In the genomic region with DNA sequence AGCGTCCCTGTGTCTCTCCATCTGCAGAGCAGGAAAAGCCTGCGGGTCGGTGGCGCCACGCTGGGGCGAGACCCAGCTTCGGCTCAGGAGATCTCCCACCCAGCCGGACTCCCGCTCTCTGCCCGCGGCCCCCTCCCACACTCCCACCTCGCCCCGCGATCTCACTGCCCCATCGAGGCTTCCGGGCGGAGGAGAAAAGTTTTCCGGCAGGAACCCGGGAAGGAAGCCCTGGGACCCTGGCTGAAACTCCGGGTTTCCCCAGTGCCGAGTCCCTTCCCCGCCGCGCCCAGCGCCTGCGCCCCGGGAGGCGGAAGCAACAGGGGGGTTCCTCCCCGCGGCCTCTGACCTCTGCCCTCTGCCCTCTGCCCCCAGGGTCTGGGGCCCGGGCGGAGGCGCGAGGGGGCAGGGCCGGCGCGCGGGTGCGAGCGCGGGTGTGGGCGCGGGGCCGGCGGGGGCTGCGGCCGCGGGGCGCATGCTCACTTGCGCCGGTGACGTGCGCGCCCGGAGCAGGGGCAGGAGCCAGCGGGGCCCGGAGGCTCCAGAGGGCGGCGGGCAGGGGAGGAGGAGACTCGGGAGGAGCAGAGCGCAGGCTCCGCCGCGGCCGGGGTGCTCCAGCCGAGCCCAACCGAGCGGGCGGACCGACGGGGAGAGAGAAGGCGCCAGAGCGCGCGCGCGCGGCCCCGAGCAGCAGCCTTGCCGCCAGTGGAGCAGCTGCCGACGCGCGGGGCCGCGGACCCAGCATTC, we compare ENCODE assay signal across 8 cellular contexts. TPM values are rescaled to one million over a fixed set of nuclear protein-coding genes. Genes with fewer than 3 reads are reported as not detected.
DNase-seq lines count a peak whose midpoint lies in the region; ATAC-seq lines count a peak whose summit lies in the region.

A gene (plus strand): TSS at position 541 of the 744 bp plus-strand sequence. CDS start 379 bp downstream, outside the sequence.

- peaks cover 17% of the 10 kb centered on the region for H3K79me1 ChIP-seq in mesenchymal stem cell (replicated peaks; ENCODE audit: low read length, poor library complexity, severe bottlenecking)

- H3K4me2 ChIP-seq in mesenchymal stem cell (ENCODE audit: low read length, poor library complexity, severe bottlenecking) = peak within 1 kb of the TSS; percentile 75

- H2AK5ac ChIP-seq in mesenchymal stem cell (ENCODE audit: low read length, severe bottlenecking) = peak within 1 kb of the TSS; percentile 11

- DNase-seq in CD1c-positive myeloid dendritic cell (ENCODE audit: extremely low spot score) = peak; percentile 92
- DNase-seq in NOMO-1 treated with DMSO at 0.1 percent for 48 hours (lab: John Stamatoyannopoulos, UW; ENCODE audit: unreplicated experiment) = peak; percentile 78
- peak; percentile 51 to 66 (median 58) for DNase-seq in activated CD8-positive, alpha-beta memory T cell treated with anti-CD3 and anti-CD28 coated beads for 48 hours (ENCODE audit: low read depth in 2 of 3, low spot score in 2 of 3)
- DNase-seq in effector memory CD8-positive, alpha-beta T cell = peak; percentile 61 to 74 (median 71)
- DNase-seq in mesenchymal stem cell = peak; percentile 92
- DNase-seq in stimulated activated CD8-positive, alpha-beta memory T cell treated with anti-CD3 and anti-CD28 coated beads, Interleukin-12 subunit alpha, Interleukin-12 subunit beta, amount 100 ng/mL, for 1 hour (ENCODE audit: low read depth) = peak; percentile 52

- H2BK120ac ChIP-seq in mesenchymal stem cell (ENCODE audit: low read depth, low read length) = peak within 1 kb of the TSS; percentile 95

- H3K4ac ChIP-seq in mesenchymal stem cell (ENCODE audit: low read depth in 1 of 2, low read length in 2 of 2) = peak within 1 kb of the TSS; percentile 86 to 90

- peak within 1 kb of the TSS; percentile 88 for H3K9ac ChIP-seq in mesenchymal stem cell (ENCODE audit: low read length)

- H2BK12ac ChIP-seq in mesenchymal stem cell (ENCODE audit: low read length in 2 of 2) = peak within 1 kb of the TSS in 1 of 2 experiments; percentile 34

- H3K4me3 Mint-ChIP-seq in effector memory CD8-positive, alpha-beta T cell = peak within 1 kb of the TSS; percentile 92 to 95

- H3K27ac Mint-ChIP-seq in effector memory CD8-positive, alpha-beta T cell = peak within 1 kb of the TSS; percentile 87 to 94

- H3K27ac ChIP-seq in mesenchymal stem cell (ENCODE audit: low read length, poor library complexity, severe bottlenecking) = no peak within 1 kb of the TSS

- H3K9me3 ChIP-seq in mesenchymal stem cell (ENCODE audit: control insufficient read depth, low read length) = no peaks in the 10 kb centered on the region

- no peak within 1 kb of the TSS for H3K14ac ChIP-seq in mesenchymal stem cell (ENCODE audit: low read length in 2 of 2)

- peaks cover 15% of the 10 kb centered on the region for H3K36me3 Mint-ChIP-seq in effector memory CD8-positive, alpha-beta T cell (ENCODE audit: insufficient read depth)

- H3K36me3 ChIP-seq in mesenchymal stem cell (ENCODE audit: control insufficient read depth in 1 of 2, insufficient read depth in 2 of 2, low read depth in 1 of 2, low read length in 2 of 2) = peaks cover 0 to 3% of the 10 kb centered on the region in 2 experiments

- peak within 1 kb of the TSS; percentile 73 to 84 for H3K18ac ChIP-seq in mesenchymal stem cell (ENCODE audit: low read depth in 1 of 2, low read length in 2 of 2)

- peaks cover 19% of the 10 kb centered on the region for H3K4me1 ChIP-seq in mesenchymal stem cell (ENCODE audit: control insufficient read depth, insufficient read depth, low read depth, low read length)

- H2BK5ac ChIP-seq in mesenchymal stem cell (ENCODE audit: low read depth, low read length, poor library complexity, severe bottlenecking) = peak within 1 kb of the TSS; percentile 33

- H4K91ac ChIP-seq in mesenchymal stem cell (ENCODE audit: low read length) = peak within 1 kb of the TSS; percentile 43

- peak within 1 kb of the TSS in 1 of 2 experiments; percentile 50 for H3K23ac ChIP-seq in mesenchymal stem cell (ENCODE audit: low read length in 2 of 2)

- H3K4me3 ChIP-seq in mesenchymal stem cell (ENCODE audit: insufficient read depth in 1 of 2, low read depth in 1 of 2, low read length in 2 of 2) = peak within 1 kb of the TSS; percentile 81 to 87

- H2AFZ ChIP-seq in mesenchymal stem cell (ENCODE audit: low read depth, low read length) = peak within 1 kb of the TSS; percentile 92

- H4K8ac ChIP-seq in mesenchymal stem cell (ENCODE audit: low read length) = peak within 1 kb of the TSS; percentile 47

- 1% methylated on average over 59 of the region's 86 CpGs for WGBS in mesenchymal stem cell

- no peaks in the 10 kb centered on the region for H3K9me3 Mint-ChIP-seq in effector memory CD8-positive, alpha-beta T cell

- H3K27me3 ChIP-seq in mesenchymal stem cell (ENCODE audit: control insufficient read depth in 1 of 2, insufficient read depth in 1 of 2, low read length in 2 of 2) = peaks cover 0 to under 1% of the 10 kb centered on the region in 2 experiments

- no peaks in the 10 kb centered on the region for H3K27me3 Mint-ChIP-seq in effector memory CD8-positive, alpha-beta T cell

- H3K4me1 Mint-ChIP-seq in effector memory CD8-positive, alpha-beta T cell (ENCODE audit: low read depth in 2 of 2) = peaks cover 42 to 44% of the 10 kb centered on the region in 2 donors

- peak within 1 kb of the TSS; percentile 55 for H2BK15ac ChIP-seq in mesenchymal stem cell (ENCODE audit: low read depth, poor library complexity, severe bottlenecking)

- ATAC-seq in GM19351 (IDR thresholded peaks at IDR 0.05; ENCODE audit: unreplicated experiment) (peak; percentile 72), HG03520 (IDR thresholded peaks at IDR 0.05; ENCODE audit: unreplicated experiment) (peak; percentile 69)
- peak; percentile 85 for ATAC-seq in effector memory CD8-positive, alpha-beta T cell (replicated peaks)

RNA-seq across cellular contexts. Expression of the gene that starts here (rescaled TPM):
- polyA plus RNA-seq in mesenchymal stem cell (2013, experiment 1 of 2) = 8.0 TPM
- polyA plus RNA-seq in mesenchymal stem cell (2013, experiment 2 of 2) = 8.2 TPM
